Comparison of ENCODE assay signal across 1 cellular context in genomic region chr2:204199357-204199756, GRCh38.
TF ChIP-seq lines count a peak whose summit lies in the region.

No MANE protein-coding gene starts in this region.

TF ChIP-seq in liver, 16 proteins besides CTCF, POLR2A, EP300 and RAD21 (continued from another document):
- peak; percentile 67 for TF ChIP-seq ZBTB33 (IDR thresholded peaks at IDR 0.05)
